ENCODE assay signal across 12 cellular contexts in the genomic region with DNA sequence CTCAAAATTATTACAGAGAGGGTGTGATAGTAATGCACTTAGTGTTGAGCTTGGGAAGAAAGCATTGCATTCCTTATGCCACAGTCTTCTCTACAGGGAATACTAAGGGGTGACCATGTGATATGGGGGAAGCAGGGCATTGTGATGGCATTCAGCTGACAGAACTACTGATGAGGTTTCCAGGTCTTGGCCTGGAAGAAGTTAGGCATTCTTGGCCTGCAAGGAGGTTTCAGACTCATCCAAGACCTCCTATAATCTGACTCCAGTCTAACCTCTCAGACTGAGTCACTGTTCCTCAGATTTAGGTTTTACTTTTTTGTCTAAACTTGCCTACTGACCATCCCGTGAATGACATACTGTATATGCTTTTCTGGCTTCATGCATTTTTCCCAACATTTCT. TPM values are rescaled to one million over a fixed set of nuclear protein-coding genes. Genes with fewer than 3 reads are reported as not detected.
A peak's percentile ranks its signal among the peaks of the same experiment; 100 is the strongest.
DNase-seq lines count a peak whose midpoint lies in the region; FAIRE-seq and TF ChIP-seq lines count a peak whose summit lies in the region.
"Had no signal": no experiment of that assay in that cellular context is flagged by ENCODE, and none has a peak within 500 bp of the region (broad histone marks: within the 10 kb centered on the region; RNA-seq: fewer than 3 reads in every experiment).

No MANE protein-coding gene starts in this region.

- H3K79me2 ChIP-seq in ACC112 (ENCODE audit: control insufficient read depth, insufficient read depth, low read length, unreplicated experiment) (peaks cover 87% of the 10 kb centered on the region), Loucy (ENCODE audit: insufficient read depth, low read length) (peaks cover 55% of the 10 kb centered on the region)

- FAIRE-seq in HTR-8/SVneo (lab: Jason Lieb, UNC) = no peak
- FAIRE-seq: G401.6 had no signal

- H3K9me2 ChIP-seq in Loucy (replicated peaks; ENCODE audit: low read depth, low read length) = no peaks in the 10 kb centered on the region

- 28 to 35% (median 33%) methylated on average over 1 of the region's 1 CpG for WGBS in ovary, 3 donors

- no peak for TF ChIP-seq POLR2A in ovary (IDR thresholded peaks at IDR 0.05)

- peaks cover 4% of the 10 kb centered on the region for H4K20me1 ChIP-seq in Loucy (ENCODE audit: insufficient read depth, low read length, poor library complexity, severe bottlenecking)

- peaks cover 7% of the 10 kb centered on the region for H3K36me3 ChIP-seq in ACC112 (ENCODE audit: insufficient read depth, low read length)
- H3K36me3 ChIP-seq in Loucy (ENCODE audit: insufficient read depth, low read length) = peaks cover 23% of the 10 kb centered on the region; the same call in 1 of the 2 replicates
- H3K36me3 ChIP-seq in H7 (replicated peaks; ENCODE audit: control insufficient read depth, insufficient read depth, low read length) = no peaks in the 10 kb centered on the region
- no peaks in the 10 kb centered on the region for H3K36me3 ChIP-seq in ovary

- peak; percentile 70 to 81 for DNase-seq in cardiac fibroblast (ENCODE audit: low read depth in 2 of 2)
- peak; percentile 45 for DNase-seq in kidney tubule cell (ENCODE audit: low spot score)
- DNase-seq in NCI-H446 (lab: John Stamatoyannopoulos, UW) = no peak
- no peak for DNase-seq in H7
- no peak for DNase-seq in HTR-8/SVneo (ENCODE audit: insufficient read length, low spot score)
- no peak for DNase-seq in ovary
- DNase-seq: activated naive CD8-positive, alpha-beta T cell treated with anti-CD3 and anti-CD28 coated beads, Interleukin-2, amount 50 U/mL, for 24 hours; immature natural killer cell; NCI-H2029 treated with DMSO at 0.1 percent for 48 hours had no signal

- H3K4me2 ChIP-seq in Loucy (ENCODE audit: low read depth, low read length, poor library complexity, severe bottlenecking) = peak overlapping the region; percentile 7

- no peaks in the 10 kb centered on the region for H3F3A ChIP-seq in Loucy (ENCODE audit: low read depth)

- H2AFZ ChIP-seq in ACC112 (ENCODE audit: low read length, unreplicated experiment) (no peak overlapping the region), Loucy (ENCODE audit: low read length) (no peak overlapping the region)

- H3K27me3 ChIP-seq in ACC112 (ENCODE audit: insufficient read depth, low read length) (no peaks in the 10 kb centered on the region), Loucy (ENCODE audit: insufficient read depth, low read length, poor library complexity, severe bottlenecking) (no peaks in the 10 kb centered on the region), H7 (ENCODE audit: control insufficient read depth, insufficient read depth, low read length) (no peaks in the 10 kb centered on the region), ovary (no peaks in the 10 kb centered on the region)

- intact Hi-C loops in ovary (cut with DNase I) = loop anchor here in 1 of 4 donors (10.0 kb wide), 1 partner anchor 345 kb away; no protein-coding TSS in a partner anchor

- H3K27ac ChIP-seq in ACC112 (ENCODE audit: low read depth, low read length) (peak overlapping the region; percentile 79), ovary (no peak overlapping the region)

- TF ChIP-seq EP300 in ovary (IDR thresholded peaks at IDR 0.05) = no peak

- no peaks in the 10 kb centered on the region for H3K9me3 ChIP-seq in Loucy (ENCODE audit: insufficient read depth, low read depth, low read length)
- H3K9me3 ChIP-seq in ovary = no peaks in the 10 kb centered on the region

- no peak overlapping the region for H3K9ac ChIP-seq in Loucy (ENCODE audit: low read depth, low read length, poor library complexity, severe bottlenecking)

- TF ChIP-seq CTCF in Loucy (conservative IDR thresholded peaks at IDR 0.05; ENCODE audit: low read length) (no peak), cardiac fibroblast (IDR thresholded peaks at IDR 0.05; ENCODE audit: low read depth, low read length) (no peak), ovary (IDR thresholded peaks at IDR 0.05) (no peak)

- H3K4me3 ChIP-seq in ACC112 (ENCODE audit: low read depth, low read length) = peak overlapping the region; percentile 5; the same call in 1 of the 2 replicates
- no peak overlapping the region for H3K4me3 ChIP-seq in Loucy (ENCODE audit: low read length, poor library complexity, severe bottlenecking)
- H3K4me3 ChIP-seq in cardiac fibroblast (replicated peaks in 1 of 2; ENCODE audit: low read depth in 2 of 2, low read length in 2 of 2) = no peak overlapping the region
- no peak overlapping the region for H3K4me3 ChIP-seq in H7 (ENCODE audit: insufficient read depth, low read depth, low read length)
- H3K4me3 ChIP-seq in ovary = no peak overlapping the region

- H3K4me1 ChIP-seq in ACC112 (ENCODE audit: control insufficient read depth, insufficient read depth, low read length, unreplicated experiment) (peaks cover 53% of the 10 kb centered on the region), Loucy (ENCODE audit: insufficient read depth, low read length, poor library complexity, severe bottlenecking) (no peaks in the 10 kb centered on the region), ovary (ENCODE audit: insufficient read depth) (no peaks in the 10 kb centered on the region)

RNA-seq across cellular contexts. Expression of gene STMP1, which starts 7.9 kb away (rescaled TPM):
- total RNA-seq in H7 (2014; rRNA removed; shearing (Covaris generic)) = 11.8 and 14.4 TPM in 2 replicates
- total RNA-seq in ovary = 10 to 100 TPM; 11.0 to 24.3 (median 19.7) TPM
- polyA plus RNA-seq in ovary = 10 to 100 TPM; 15.6 to 23.7 TPM

RNA-seq across cellular contexts. Expression of gene SLC13A4, which starts 57.8 kb away (rescaled TPM):
- 2.3 and 3.1 TPM in 2 replicates for total RNA-seq in H7 (2014; rRNA removed; shearing (Covaris generic))
- total RNA-seq in ovary = under 1 TPM in 1 of 7 donors, not detected in 6; 0.57 TPM
- polyA plus RNA-seq in ovary = under 1 TPM; 0.07 to 0.18 TPM
- polyA plus RNA-seq: immature natural killer cell had no signal

Comparison
In these comparisons a context has a peak if more than half of its experiments do, and no peak if none do; other contexts are left out.
1. DNase-seq: peak in cardiac fibroblast (2 of 2) and kidney tubule cell (single experiment); none in NCI-H446 (0 of 2), H7 (single experiment), HTR-8/SVneo (single experiment) and ovary (0 of 5).